Comparison of ENCODE assay signal across 7 cellular contexts in the genomic region with DNA sequence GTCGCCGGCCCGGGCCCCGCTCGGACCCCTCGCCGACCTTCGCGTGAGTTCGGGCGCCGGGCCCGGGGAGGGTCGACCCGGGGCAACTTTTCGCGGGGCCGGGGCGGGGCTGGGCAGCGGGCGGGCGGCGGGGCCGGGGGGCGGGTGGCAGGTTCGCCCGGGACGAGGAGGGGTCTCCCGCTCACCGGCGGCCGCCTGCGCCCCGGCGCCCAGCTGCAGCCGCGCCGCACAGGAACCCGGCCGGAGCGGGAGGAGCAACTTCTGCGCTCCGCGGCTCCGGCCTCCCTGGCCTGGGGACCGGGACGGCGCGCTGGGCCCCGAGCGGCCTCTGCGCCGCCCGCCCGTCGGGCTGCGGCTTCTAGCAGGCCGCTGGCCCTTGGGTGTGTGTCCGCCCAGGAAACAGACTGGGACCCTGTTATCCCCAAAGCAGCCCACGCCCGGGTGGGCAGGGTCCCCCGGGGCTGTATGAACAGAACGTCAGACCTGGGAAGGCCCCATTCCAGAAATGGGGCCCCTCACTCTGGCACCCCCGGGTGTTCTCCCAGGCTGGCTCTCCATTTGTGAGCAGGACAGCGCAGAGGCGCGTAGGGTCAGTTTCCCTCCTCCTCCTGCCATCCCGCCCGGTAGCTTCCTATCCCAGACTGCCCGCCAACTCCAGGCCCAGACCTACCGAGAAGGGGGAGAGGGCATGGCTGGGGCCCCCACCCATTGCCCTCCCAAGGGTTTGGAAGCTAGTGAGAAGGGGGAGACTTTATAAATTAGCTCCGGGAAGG. TPM values are rescaled to one million over a fixed set of nuclear protein-coding genes. Genes with fewer than 3 reads are reported as not detected.
DNase-seq lines count a peak whose midpoint lies in the region; ATAC-seq and TF ChIP-seq lines count a peak whose summit lies in the region.

No MANE protein-coding gene starts in this region.

- peak overlapping the region; percentile 84 for H3K9ac ChIP-seq in GM23248

- intact Hi-C loops in esophagus muscularis mucosa (cut with DNase I) = loop anchor here (5.0 kb wide), 1 partner anchor 40 kb away; no protein-coding TSS in a partner anchor

- peaks cover 48% of the 10 kb centered on the region for H3K4me1 Mint-ChIP-seq in nephron

- no peaks in the 10 kb centered on the region for H3K9me3 Mint-ChIP-seq in nephron

- H3K4me1 ChIP-seq in GM23248 (ENCODE audit: insufficient read depth) (peaks cover 22% of the 10 kb centered on the region), esophagus muscularis mucosa (peaks cover 65 to 71% (median 67%) of the 10 kb centered on the region in 4 donors)

- peak overlapping the region; percentile 83 for H3K4me2 ChIP-seq in GM23248 (ENCODE audit: unreplicated experiment)

- 0 to 1% methylated on average over 35 to 39 of the region's 72 CpGs for WGBS in GM23248 (ENCODE audit: low coverage in 1 of 2, low lambda C conversion rate in 2 of 2, missing lambda C conversion rate in 2 of 2), 2 experiments
- 30% methylated on average over 3 of the region's 72 CpGs for WGBS in esophagus muscularis mucosa

- peak overlapping the region; percentile 53; the same call in 1 of the 2 replicates for H2AFZ ChIP-seq in GM23248

- TF ChIP-seq CTCF in esophagus muscularis mucosa (IDR thresholded peaks at IDR 0.05) = no peak
- no peak for TF ChIP-seq CTCF in nephron (IDR thresholded peaks at IDR 0.05; ENCODE audit: unreplicated experiment in 3 of 3)

- H4K20me1 ChIP-seq in GM23248 (ENCODE audit: insufficient read depth) = no peaks in the 10 kb centered on the region

- H3K36me3 ChIP-seq in GM23248 (ENCODE audit: low read depth) (no peaks in the 10 kb centered on the region), esophagus muscularis mucosa (no peaks in the 10 kb centered on the region)

- no peaks in the 10 kb centered on the region for H3K36me3 Mint-ChIP-seq in nephron (ENCODE audit: low read depth)

- DNase-seq in GM23248 = peak; percentile 78
- peak; percentile 45 for DNase-seq in RPMI7951 (ENCODE audit: low read depth)
- no peak for DNase-seq in esophagus muscularis mucosa (ENCODE audit: extremely low spot score)
- DNase-seq in COLO829 (ENCODE audit: low spot score) = no peak
- no peak for DNase-seq in HuH-7 (ENCODE audit: low spot score)

- TF ChIP-seq EP300 in esophagus muscularis mucosa (IDR thresholded peaks at IDR 0.05) = no peak

- H3K27ac ChIP-seq in GM23248 (peak overlapping the region; percentile 86), esophagus muscularis mucosa (replicated peaks in 1 of 4) (peak overlapping the region; percentile 82 to 89 (median 84))

- ATAC-seq in HG02840 (IDR thresholded peaks at IDR 0.05; ENCODE audit: low FRiP score, unreplicated experiment) = no peak

- H3K79me2 ChIP-seq in GM23248 (ENCODE audit: insufficient read depth) = peaks cover 51% of the 10 kb centered on the region

- TF ChIP-seq POLR2A in esophagus muscularis mucosa (IDR thresholded peaks at IDR 0.05; ENCODE audit: low read depth) = no peak

- peaks cover 8% of the 10 kb centered on the region; the same call in 1 of the 2 replicates for H3F3A ChIP-seq in GM23248 (ENCODE audit: insufficient read depth)

- no peaks in the 10 kb centered on the region for H3K9me3 ChIP-seq in GM23248 (ENCODE audit: low read depth)
- no peaks in the 10 kb centered on the region for H3K9me3 ChIP-seq in esophagus muscularis mucosa

- peaks cover 7% of the 10 kb centered on the region for H3K27me3 Mint-ChIP-seq in nephron (ENCODE audit: low read depth)

- in situ Hi-C loops in GM23248 (cut with MboI) = no loop called here

- peak overlapping the region; percentile 81 to 88 (median 88) for H3K4me3 Mint-ChIP-seq in nephron

- no peaks in the 10 kb centered on the region for H3K27me3 ChIP-seq in GM23248 (replicated peaks; ENCODE audit: insufficient read depth)
- peaks cover 0 to 4% (median 0%) of the 10 kb centered on the region in 4 donors for H3K27me3 ChIP-seq in esophagus muscularis mucosa

- H3K27ac Mint-ChIP-seq in nephron = peak overlapping the region in 2 of 3 experiments; percentile 76 to 79

- H3K9me2 ChIP-seq in GM23248 (ENCODE audit: insufficient read depth) = no peaks in the 10 kb centered on the region

- peak overlapping the region; percentile 85 for H3K4me3 ChIP-seq in GM23248
- H3K4me3 ChIP-seq in esophagus muscularis mucosa = peak overlapping the region; percentile 71 to 96 (median 81)

RNA-seq across cellular contexts. Expression of a gene that starts 0.7 kb away (rescaled TPM):
- total RNA-seq in GM23248 (2014; rRNA removed; shearing (Covaris generic)) = 26.1 and 34.8 TPM in 2 replicates
- polyA plus RNA-seq in GM23248 (2016; fragmentation: Nextera tagmentation; extraction: Ambion mirVana) = 3.5 and 3.9 TPM in 2 replicates
- 3.5 and 5.1 TPM in 2 replicates for total RNA-seq in RPMI7951 (2014; rRNA removed; shearing (Covaris generic))
- total RNA-seq in esophagus muscularis mucosa = 10 to 100 TPM; 46.4 to 81.0 (median 63.7) TPM

Comparison
In these comparisons a context has a peak if more than half of its experiments do, and no peak if none do; other contexts are left out.
1. DNase-seq: peak in GM23248 (single experiment) and RPMI7951 (single experiment); none in esophagus muscularis mucosa (single experiment), COLO829 (single experiment) and HuH-7 (single experiment).